Comparison of ENCODE assay signal across 26 cellular contexts in the genomic region with DNA sequence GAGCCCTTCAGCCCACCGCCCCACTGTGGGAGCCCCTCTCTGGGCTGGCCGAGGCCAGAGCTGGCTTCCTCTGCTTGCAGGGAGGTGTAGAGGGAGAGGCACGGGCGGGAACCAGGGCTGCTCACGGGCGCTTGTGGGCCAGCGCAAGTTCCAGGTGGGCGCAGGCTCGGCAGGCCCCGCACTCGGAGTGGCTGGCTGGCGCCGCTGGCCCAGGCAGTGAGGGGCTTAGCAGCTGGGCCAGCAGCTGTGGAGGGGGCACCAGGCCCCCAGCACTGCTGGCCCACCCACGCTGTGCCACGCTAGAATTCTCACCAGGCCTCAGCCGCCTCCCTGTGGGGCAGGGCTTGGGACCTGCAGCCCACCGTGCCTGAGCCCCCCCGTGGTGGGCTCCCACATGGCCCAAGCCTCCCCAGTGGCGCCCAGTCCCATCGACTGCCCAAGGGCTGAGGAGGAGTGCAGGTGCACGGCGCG. TPM values are rescaled to one million over a fixed set of nuclear protein-coding genes. Genes with fewer than 3 reads are reported as not detected.
"Had no signal": no experiment of that assay in that cellular context is flagged by ENCODE, and none has a peak within 500 bp of the region (broad histone marks: within the 10 kb centered on the region; RNA-seq: fewer than 3 reads in every experiment).

No MANE protein-coding gene starts in this region.

- H3K27ac ChIP-seq: RWPE1, SJSA1 had no signal

- H3K4me1 ChIP-seq: SJSA1 had no signal

- H3K4me3 ChIP-seq: MG63, SJSA1 had no signal

- ATAC-seq: HepG2, Panc1, PC-3 had no signal

- H3K9me3 ChIP-seq: MG63, SJSA1, SK-N-SH had no signal

- DNase-seq: IMR-90, Karpas-422, KG1, MG63, NCI-H1092, NCI-H1105 treated with DMSO at 0.1 percent for 48 hours, NCI-H1417 treated with DMSO at 0.1 percent for 48 hours, NCI-H146, NCI-H1694 treated with DMSO at 0.1 percent for 48 hours, NCI-H1930, NCI-H2081, NCI-H2107, NCI-H2227 treated with DMSO at 0.1 percent for 48 hours, NCI-H524, NCI-H526 treated with DMSO at 0.1 percent for 48 hours, NCI-H774, PC-3, SIG-M5, SK-N-SH had no signal

- H3K9ac ChIP-seq: SK-N-SH had no signal

- H3K36me3 ChIP-seq: MG63, SJSA1 had no signal

- H3K27me3 ChIP-seq: MG63 had no signal

- FAIRE-seq: HepG2 had no signal

RNA-seq across cellular contexts. Expression of a gene that starts 45.2 kb away (rescaled TPM):
- total RNA-seq: HepG2, HT1080, IMR-90, NCI-H460, OCI-LY7, PC-3, SJSA1 had no signal
- polyA plus RNA-seq: HepG2, IMR-90 had no signal
